In genomic region chr12:57590892-57591566, GRCh38 we compare ENCODE assay signal across 8 cellular contexts. TPM values are rescaled to one million over a fixed set of nuclear protein-coding genes. Genes with fewer than 3 reads are reported as not detected.
DNase-seq lines count a peak whose midpoint lies in the region; ATAC-seq and TF ChIP-seq lines count a peak whose summit lies in the region.

Gene PIP4K2C, plus strand, starts transcription at chr12:57591192. Its CDS starts 98 bp downstream, at chr12:57591290.

- H3K4me3 ChIP-seq in AG04450 (ENCODE audit: low read depth, low read length) = peak within 1 kb of the TSS; percentile 84

- peaks cover 13% of the 10 kb centered on the region for H3K27me3 ChIP-seq in AG04450 (ENCODE audit: control insufficient read depth, insufficient read depth, low read length)

- DNase-seq in AG04450 (ENCODE audit: low read depth, low spot score) (no peak), NCI-H446 (lab: John Stamatoyannopoulos, UW) (peak; percentile 13 to 64), cerebellum (ENCODE audit: low spot score) (peak; percentile 96), kidney glomerular epithelial cell (lab: John Stamatoyannopoulos, UW) (peak; percentile 61)
- peak; percentile 55 for DNase-seq in activated CD4-positive, alpha-beta T cell treated with anti-CD3 and anti-CD28 coated beads for 1 hour
- peak; percentile 59 to 66 for DNase-seq in stimulated activated CD4-positive, alpha-beta T cell treated with anti-CD3 and anti-CD28 coated beads, Interleukin-15, amount 100 ng/mL, for 48 hours (ENCODE audit: low read depth in 2 of 2)

- ATAC-seq in GM18907 (IDR thresholded peaks at IDR 0.05; ENCODE audit: unreplicated experiment) (peak; percentile 87), HG03108 (IDR thresholded peaks at IDR 0.05; ENCODE audit: unreplicated experiment) (peak; percentile 89)

- no peaks in the 10 kb centered on the region; the same call in 1 of the 2 replicates for H3K9me3 ChIP-seq in AG04450 (ENCODE audit: control insufficient read depth, insufficient read depth, low read length)

- CTCF ChIA-PET in AG04450 (lab: Charles Lee) = interaction anchor here (0.7 to 3.7 kb wide), 6 partner anchors 8 to 135 kb away, joined by 3 to 52 read pairs (median 4); partner anchors contain the start of gene B4GALNT1

- no peak within 1 kb of the TSS for H3K27ac ChIP-seq in AG04450 (ENCODE audit: low read depth, low read length)

- POLR2A ChIA-PET in AG04450 (lab: Yijun Ruan, JAX) = no interaction called here

- no peak for TF ChIP-seq CTCF in AG04450 (IDR thresholded peaks at IDR 0.05; ENCODE audit: low read depth, low read length)

RNA-seq across cellular contexts. Expression of gene PIP4K2C, which starts in this region (rescaled TPM):
- 29.7 and 33.1 TPM in 2 replicates for polyA plus RNA-seq in AG04450 (2011; rRNA removed)
- 18.2 and 19.4 TPM in 2 replicates for polyA minus RNA-seq in AG04450 (2011; rRNA and poly(A)+ RNA removed)
- total RNA-seq in cerebellum = 13.6 TPM
